In genomic region chr6:112443118-112443641, GRCh38 we compare ENCODE assay signal across 18 cellular contexts.
DNase-seq lines count a peak whose midpoint lies in the region; FAIRE-seq and TF ChIP-seq lines count a peak whose summit lies in the region.
"Had no signal": no experiment of that assay in that cellular context is flagged by ENCODE, and none has a peak within 500 bp of the region (broad histone marks: within the 10 kb centered on the region; RNA-seq: fewer than 3 reads in every experiment).

No MANE protein-coding gene starts in this region.

- H3K36me3 ChIP-seq in GM23248 (ENCODE audit: low read depth) (no peaks in the 10 kb centered on the region), neuron (ENCODE audit: insufficient read depth, low read length) (no peaks in the 10 kb centered on the region), sigmoid colon (no peaks in the 10 kb centered on the region)
- H3K36me3 ChIP-seq: BLaER1, HAP-1 had no signal

- H3K27me3 ChIP-seq in GM23248 (replicated peaks; ENCODE audit: insufficient read depth), result no peaks in the 10 kb centered on the region
- H3K27me3 ChIP-seq in neuron (ENCODE audit: insufficient read depth, low read length), result no peaks in the 10 kb centered on the region
- no peaks in the 10 kb centered on the region for H3K27me3 ChIP-seq in sigmoid colon
- H3K27me3 ChIP-seq: BLaER1 had no signal

- no peak for TF ChIP-seq POLR2A in sigmoid colon (IDR thresholded peaks at IDR 0.05)

- no peaks in the 10 kb centered on the region for H3F3A ChIP-seq in GM23248 (ENCODE audit: insufficient read depth)

- H3K9ac ChIP-seq in GM23248, result no peak overlapping the region
- H3K9ac ChIP-seq: BLaER1 had no signal

- H3K27ac ChIP-seq in GM23248 (no peak overlapping the region), sigmoid colon (peak overlapping the region in 2 of 4 donors; percentile 2 to 17)
- H3K27ac ChIP-seq: BLaER1 had no signal

- peak; percentile 16 for FAIRE-seq in RCC 7860 (lab: Jason Lieb, UNC)

- H2AFZ ChIP-seq in GM23248 (no peak overlapping the region), neuron (ENCODE audit: low read depth, low read length) (peak overlapping the region; percentile 87)

- H3K27me3 Mint-ChIP-seq in activated CD4-positive, alpha-beta memory T cell treated with anti-CD3 and anti-CD28 coated beads, Interleukin-2, amount 10 ng/mL, durations not matched to agents 7 days and 5 days, result no peaks in the 10 kb centered on the region

- H3K79me2 ChIP-seq in GM23248 (ENCODE audit: insufficient read depth), result no peaks in the 10 kb centered on the region

- no peaks in the 10 kb centered on the region for H3K9me3 ChIP-seq in GM23248 (ENCODE audit: low read depth)
- H3K9me3 ChIP-seq in neuron (ENCODE audit: low read length), result no peaks in the 10 kb centered on the region
- no peaks in the 10 kb centered on the region for H3K9me3 ChIP-seq in sigmoid colon
- H3K9me3 ChIP-seq: BLaER1, HAP-1 had no signal

- in situ Hi-C loops in GM23248 (cut with MboI), result no loop called here

- TF ChIP-seq EP300 in sigmoid colon (IDR thresholded peaks at IDR 0.05), result no peak

- CTCF ChIA-PET in activated CD4-positive, alpha-beta memory T cell treated with anti-CD3 and anti-CD28 coated beads, Interleukin-2, amount 10 ng/mL, durations not matched to agents 7 days and 5 days (lab: Charles Lee), result no interaction called here

- H3K36me3 Mint-ChIP-seq in activated CD4-positive, alpha-beta memory T cell treated with anti-CD3 and anti-CD28 coated beads, Interleukin-2, amount 10 ng/mL, durations not matched to agents 7 days and 5 days (ENCODE audit: low read depth), result no peaks in the 10 kb centered on the region

- H3K4me3 Mint-ChIP-seq in activated CD4-positive, alpha-beta memory T cell treated with anti-CD3 and anti-CD28 coated beads, Interleukin-2, amount 10 ng/mL, durations not matched to agents 7 days and 5 days, result no peak overlapping the region
- H3K4me3 Mint-ChIP-seq: activated CD4-positive, alpha-beta T cell treated with anti-CD3 and anti-CD28 coated beads for 36 hours had no signal

- no peaks in the 10 kb centered on the region for H3K9me2 ChIP-seq in GM23248 (ENCODE audit: insufficient read depth)

- 45 to 51% methylated on average over 5 of the region's 5 CpGs for WGBS in GM23248 (ENCODE audit: low coverage in 1 of 2, low lambda C conversion rate in 2 of 2, missing lambda C conversion rate in 2 of 2), 2 experiments
- 54 to 75% methylated on average over 5 of the region's 5 CpGs for WGBS in sigmoid colon, 2 donors

- no peaks in the 10 kb centered on the region for H3K9me3 Mint-ChIP-seq in activated CD4-positive, alpha-beta memory T cell treated with anti-CD3 and anti-CD28 coated beads, Interleukin-2, amount 10 ng/mL, durations not matched to agents 7 days and 5 days

- peak; percentile 10 for DNase-seq in GM23248
- DNase-seq in RCC 7860 (ENCODE audit: low spot score), result no peak
- peak; percentile 30 for DNase-seq in fibroblast of the aortic adventitia (ENCODE audit: low read depth)
- DNase-seq in posterior cingulate gyrus, result no peak
- no peak for DNase-seq in sigmoid colon
- no peak for DNase-seq in activated CD4-positive, alpha-beta memory T cell treated with anti-CD3 and anti-CD28 coated beads, Interleukin-2, amount 10 ng/mL, durations not matched to agents 7 days and 5 days
- no peak for DNase-seq in SKM-1 (lab: John Stamatoyannopoulos, UW; ENCODE audit: unreplicated experiment)
- DNase-seq: activated CD4-positive, alpha-beta T cell treated with anti-CD3 and anti-CD28 coated beads for 36 hours; activated T-cell treated with anti-CD3 and anti-CD28 coated beads, Interleukin-2, amount 50 U/mL, for 1 hour; KG1; mesendoderm; NCI-H1694; NCI-H526 treated with DMSO at 0.1 percent for 48 hours; RPMI8226; T-helper 2 cell had no signal

- intact Hi-C loops in posterior cingulate gyrus (cut with DNase I) (no loop called here), sigmoid colon (cut with DNase I) (no loop called here)

- TF ChIP-seq CTCF in fibroblast of the aortic adventitia (IDR thresholded peaks at IDR 0.05; ENCODE audit: insufficient read depth, low read length), result no peak
- no peak for TF ChIP-seq CTCF in sigmoid colon (IDR thresholded peaks at IDR 0.05)

- H3K4me2 ChIP-seq in GM23248 (ENCODE audit: unreplicated experiment), result no peak overlapping the region
- H3K4me2 ChIP-seq: BLaER1 had no signal

- H4K20me1 ChIP-seq in GM23248 (ENCODE audit: insufficient read depth), result no peaks in the 10 kb centered on the region
- H4K20me1 ChIP-seq: BLaER1 had no signal

- H3K4me1 Mint-ChIP-seq in activated CD4-positive, alpha-beta memory T cell treated with anti-CD3 and anti-CD28 coated beads, Interleukin-2, amount 10 ng/mL, durations not matched to agents 7 days and 5 days, result no peaks in the 10 kb centered on the region
- H3K4me1 Mint-ChIP-seq: activated CD4-positive, alpha-beta T cell treated with anti-CD3 and anti-CD28 coated beads for 36 hours had no signal

- POLR2A ChIA-PET in activated CD4-positive, alpha-beta memory T cell treated with anti-CD3 and anti-CD28 coated beads, Interleukin-2, amount 10 ng/mL, durations not matched to agents 7 days and 5 days (lab: Charles Lee), result no interaction called here

- H3K4me3 ChIP-seq in GM23248, result no peak overlapping the region
- H3K4me3 ChIP-seq in fibroblast of the aortic adventitia (ENCODE audit: low read depth, low read length), result no peak overlapping the region
- H3K4me3 ChIP-seq in neuron (ENCODE audit: low read length), result no peak overlapping the region
- H3K4me3 ChIP-seq in sigmoid colon, result no peak overlapping the region
- H3K4me3 ChIP-seq: BLaER1, HAP-1 had no signal

- H3K27ac Mint-ChIP-seq in activated CD4-positive, alpha-beta memory T cell treated with anti-CD3 and anti-CD28 coated beads, Interleukin-2, amount 10 ng/mL, durations not matched to agents 7 days and 5 days, result no peak overlapping the region
- H3K27ac Mint-ChIP-seq: activated CD4-positive, alpha-beta T cell treated with anti-CD3 and anti-CD28 coated beads for 36 hours had no signal

- H3K4me1 ChIP-seq in GM23248 (ENCODE audit: insufficient read depth), result peaks cover 3% of the 10 kb centered on the region; the same call in 1 of the 2 replicates
- H3K4me1 ChIP-seq in neuron (ENCODE audit: insufficient read depth, low read length), result peaks cover 18% of the 10 kb centered on the region
- peaks cover 0 to 11% (median 3%) of the 10 kb centered on the region in 4 donors for H3K4me1 ChIP-seq in sigmoid colon
- H3K4me1 ChIP-seq: BLaER1 had no signal

Comparison
In these comparisons a context has a peak if more than half of its experiments do, and no peak if none do; other contexts are left out.
1. DNase-seq: peak in GM23248 (single experiment) and fibroblast of the aortic adventitia (single experiment); none in RCC 7860 (single experiment), posterior cingulate gyrus (0 of 10), sigmoid colon (single experiment), activated CD4-positive, alpha-beta memory T cell treated with anti-CD3 and anti-CD28 coated beads, Interleukin-2, amount 10 ng/mL, durations not matched to agents 7 days and 5 days (single experiment) and SKM-1 (single experiment).